In genomic region chr7:157863906-157864810, GRCh38 we compare ENCODE assay signal across 23 cellular contexts.
"Had no signal": no experiment of that assay in that cellular context is flagged by ENCODE, and none has a peak within 500 bp of the region (broad histone marks: within the 10 kb centered on the region; RNA-seq: fewer than 3 reads in every experiment).

No MANE protein-coding gene starts in this region.

- H3K27me3 Mint-ChIP-seq: naive B cell; stimulated activated naive B cell treated with anti-CD40 and anti-IgM and Interleukin-4, amounts not matched to agents 10 μg/mL and 1 μg/mL and 100 μg/mL, for 72 hours had no signal

- H3K4me2 ChIP-seq: smooth muscle cell had no signal

- H3K4me1 Mint-ChIP-seq: activated naive CD8-positive, alpha-beta T cell treated with anti-CD3 and anti-CD28 coated beads, Interleukin-2, amount 10 ng/mL, durations not matched to agents 7 days and 5 days; mesothelial cell of epicardium; naive B cell; T-helper 17 cell; WTC11 had no signal

- ATAC-seq: psoas muscle; stimulated activated naive B cell treated with anti-CD40 and anti-IgM and Interleukin-4, amounts not matched to agents 10 μg/mL and 1 μg/mL and 100 μg/mL, for 72 hours; T-helper 17 cell; WTC11 had no signal

- DNase-seq: activated CD4-positive, alpha-beta T cell treated with anti-CD3 and anti-CD28 coated beads, Interleukin-2, amount 50 U/mL, for 4 hours; activated effector memory CD4-positive, alpha-beta T cell treated with Interleukin-2 at 50 U/mL for 16 hours; activated naive CD4-positive, alpha-beta T cell treated with anti-CD3 and anti-CD28 coated beads for 36 hours; activated naive CD8-positive, alpha-beta T cell treated with anti-CD3 and anti-CD28 coated beads, Interleukin-2, amount 10 ng/mL, durations not matched to agents 7 days and 5 days; amniotic stem cell; brain microvascular endothelial cell; hypothalamus; naive B cell; nephron progenitor cell; nucleus accumbens; psoas muscle; stimulated activated CD4-positive, alpha-beta T cell treated with anti-CD3 and anti-CD28 coated beads, Interleukin-15, amount 100 ng/mL, for 24 hours; stimulated activated CD4-positive, alpha-beta T cell treated with anti-CD3 and anti-CD28 coated beads, Interleukin-2, amount 100 ng/mL, for 24 hours; stimulated activated naive B cell treated with anti-CD40 and anti-IgM and Interleukin-4, amounts not matched to agents 10 μg/mL and 1 μg/mL and 100 μg/mL, for 72 hours; stomach; T-helper 17 cell; T1000; thyroid gland; upper lobe of left lung had no signal

- H3K4me1 ChIP-seq: parathyroid adenoma, psoas muscle, stomach, thyroid gland, upper lobe of left lung had no signal

- H2AFZ ChIP-seq: parathyroid adenoma had no signal

- H3K9ac ChIP-seq: parathyroid adenoma had no signal

- H3K27me3 ChIP-seq: brain microvascular endothelial cell, stomach, thyroid gland, upper lobe of left lung had no signal

- H3K4me3 ChIP-seq: psoas muscle, smooth muscle cell, stomach, thyroid gland, upper lobe of left lung had no signal

- H3K27ac ChIP-seq: brain microvascular endothelial cell, parathyroid adenoma, psoas muscle, stomach, thyroid gland, upper lobe of left lung had no signal

- H3K27ac Mint-ChIP-seq: activated naive CD4-positive, alpha-beta T cell treated with anti-CD3 and anti-CD28 coated beads for 36 hours; activated naive CD8-positive, alpha-beta T cell treated with anti-CD3 and anti-CD28 coated beads, Interleukin-2, amount 10 ng/mL, durations not matched to agents 7 days and 5 days; mesothelial cell of epicardium; naive B cell; nephron progenitor cell; stimulated activated naive B cell treated with anti-CD40 and anti-IgM and Interleukin-4, amounts not matched to agents 10 μg/mL and 1 μg/mL and 100 μg/mL, for 72 hours; T-helper 17 cell; WTC11 had no signal

- H3K9me3 ChIP-seq: psoas muscle, thyroid gland, upper lobe of left lung had no signal

- H3K9me3 Mint-ChIP-seq: activated naive CD8-positive, alpha-beta T cell treated with anti-CD3 and anti-CD28 coated beads, Interleukin-2, amount 10 ng/mL, durations not matched to agents 7 days and 5 days had no signal

- H3K4me3 Mint-ChIP-seq: activated naive CD4-positive, alpha-beta T cell treated with anti-CD3 and anti-CD28 coated beads for 36 hours; activated naive CD8-positive, alpha-beta T cell treated with anti-CD3 and anti-CD28 coated beads, Interleukin-2, amount 10 ng/mL, durations not matched to agents 7 days and 5 days; mesothelial cell of epicardium; naive B cell; nephron progenitor cell; stimulated activated naive B cell treated with anti-CD40 and anti-IgM and Interleukin-4, amounts not matched to agents 10 μg/mL and 1 μg/mL and 100 μg/mL, for 72 hours; T-helper 17 cell; WTC11 had no signal

- H3K36me3 ChIP-seq: brain microvascular endothelial cell, thyroid gland, upper lobe of left lung had no signal

- H3K36me3 Mint-ChIP-seq: activated naive CD8-positive, alpha-beta T cell treated with anti-CD3 and anti-CD28 coated beads, Interleukin-2, amount 10 ng/mL, durations not matched to agents 7 days and 5 days; mesothelial cell of epicardium; naive B cell; stimulated activated naive B cell treated with anti-CD40 and anti-IgM and Interleukin-4, amounts not matched to agents 10 μg/mL and 1 μg/mL and 100 μg/mL, for 72 hours had no signal
